In genomic region chr14:95304342-95304741, GRCh38 we compare ENCODE assay signal across 18 cellular contexts. TPM values are rescaled to one million over a fixed set of nuclear protein-coding genes. Genes with fewer than 3 reads are reported as not detected.
DNase-seq lines count a peak whose midpoint lies in the region; FAIRE-seq and TF ChIP-seq lines count a peak whose summit lies in the region.
"Had no signal": no experiment of that assay in that cellular context is flagged by ENCODE, and none has a peak within 500 bp of the region (broad histone marks: within the 10 kb centered on the region; RNA-seq: fewer than 3 reads in every experiment).

No MANE protein-coding gene starts in this region.

- no peak for FAIRE-seq in small intestine (lab: Jason Lieb, UNC)
- FAIRE-seq: G401.6, GM12891 had no signal

- H3K27ac ChIP-seq in BLaER1 (no peak overlapping the region), dorsolateral prefrontal cortex (peak overlapping the region; percentile 40 to 100 (median 97)), left ventricle myocardium inferior (replicated peaks) (no peak overlapping the region), smooth muscle cell (ENCODE audit: low read depth) (no peak overlapping the region), small intestine (ENCODE audit: low read depth in 1 of 2, low read length in 1 of 2) (no peak overlapping the region)
- H3K27ac ChIP-seq: C4-2B had no signal

- 80% methylated on average over 3 of the region's 3 CpGs for WGBS in smooth muscle cell (ENCODE audit: low lambda C conversion rate)
- 39 to 51% (median 47%) methylated on average over 3 of the region's 3 CpGs for WGBS in small intestine, 3 donors

- H3K27me3 ChIP-seq in BLaER1: no peaks in the 10 kb centered on the region
- no peaks in the 10 kb centered on the region for H3K27me3 ChIP-seq in dorsolateral prefrontal cortex
- H3K27me3 ChIP-seq in left ventricle myocardium inferior (ENCODE audit: low read depth): no peaks in the 10 kb centered on the region
- peaks cover 14% of the 10 kb centered on the region for H3K27me3 ChIP-seq in smooth muscle cell (ENCODE audit: low read depth)
- H3K27me3 ChIP-seq in small intestine (ENCODE audit: control insufficient read depth in 2 of 2, insufficient read depth in 2 of 2, low read length in 2 of 2): no peaks in the 10 kb centered on the region

- H3F3A ChIP-seq in smooth muscle cell (ENCODE audit: low read depth): no peaks in the 10 kb centered on the region

- no peaks in the 10 kb centered on the region for H3K79me2 ChIP-seq in smooth muscle cell (ENCODE audit: low read depth)

- intact Hi-C loops in dorsolateral prefrontal cortex (cut with DNase I): no loop called here
- intact Hi-C loops in posterior vena cava (cut with DNase I): no loop called here
- intact Hi-C loops in left ventricle myocardium inferior (cut with micrococcal nuclease): no loop called here

- no peak overlapping the region for H3K4me3 ChIP-seq in BLaER1
- peak overlapping the region in 6 of 59 donors; percentile 4 to 37 (median 11) for H3K4me3 ChIP-seq in dorsolateral prefrontal cortex
- H3K4me3 ChIP-seq in left ventricle myocardium inferior: no peak overlapping the region
- H3K4me3 ChIP-seq in smooth muscle cell: no peak overlapping the region
- H3K4me3 ChIP-seq in small intestine (ENCODE audit: low read depth in 1 of 2, low read length in 2 of 2): no peak overlapping the region
- H3K4me3 ChIP-seq: GM23338 had no signal

- H3K4me2 ChIP-seq in BLaER1: peak overlapping the region; percentile 24; the same call in 1 of the 2 replicates
- no peak overlapping the region for H3K4me2 ChIP-seq in smooth muscle cell
- H3K4me2 ChIP-seq: GM23338 had no signal

- H3K9me3 ChIP-seq in BLaER1 (no peaks in the 10 kb centered on the region), left ventricle myocardium inferior (replicated peaks) (no peaks in the 10 kb centered on the region), smooth muscle cell (replicated peaks; ENCODE audit: low read depth) (no peaks in the 10 kb centered on the region), small intestine (ENCODE audit: control insufficient read depth, low read depth) (no peaks in the 10 kb centered on the region)

- H3K4me1 ChIP-seq in BLaER1: peaks cover 81% of the 10 kb centered on the region
- H3K4me1 ChIP-seq in left ventricle myocardium inferior: peaks cover 62% of the 10 kb centered on the region
- peaks cover 11% of the 10 kb centered on the region for H3K4me1 ChIP-seq in smooth muscle cell (ENCODE audit: low read depth)
- peaks cover 2 to 10% of the 10 kb centered on the region in 2 donors for H3K4me1 ChIP-seq in small intestine (ENCODE audit: control insufficient read depth in 2 of 2, insufficient read depth in 1 of 2, low read depth in 1 of 2, low read length in 1 of 2)

- peak; percentile 48 for DNase-seq in NCI-H82 treated with DMSO at 0.1 percent for 48 hours (lab: John Stamatoyannopoulos, UW; ENCODE audit: unreplicated experiment)
- no peak for DNase-seq in dorsolateral prefrontal cortex
- peak; percentile 5 for DNase-seq in posterior vena cava (ENCODE audit: low spot score)
- DNase-seq in left ventricle myocardium inferior: no peak
- DNase-seq in smooth muscle cell (lab: John Stamatoyannopoulos, UW; ENCODE audit: unreplicated experiment): no peak
- no peak for DNase-seq in activated CD4-positive, alpha-beta T cell treated with anti-CD3 and anti-CD28 coated beads, Interleukin-2, amount 50 U/mL, for 48 hours
- no peak for DNase-seq in small intestine
- DNase-seq: 8988T; CD4-positive, alpha-beta memory T cell; DMS79 treated with DMSO at 0.1 percent for 48 hours; EL; H7; IMR-90 had no signal

- no peaks in the 10 kb centered on the region; the same call in 1 of the 2 replicates for H3K36me3 ChIP-seq in BLaER1
- no peaks in the 10 kb centered on the region for H3K36me3 ChIP-seq in left ventricle myocardium inferior
- no peaks in the 10 kb centered on the region for H3K36me3 ChIP-seq in smooth muscle cell (ENCODE audit: low read depth)
- H3K36me3 ChIP-seq in small intestine (ENCODE audit: control insufficient read depth in 2 of 2, insufficient read depth in 2 of 2, low read length in 2 of 2): no peaks in the 10 kb centered on the region

- no peak for TF ChIP-seq CTCF in dorsolateral prefrontal cortex (IDR thresholded peaks at IDR 0.05 in 54 of 56, conservative IDR thresholded peaks at IDR 0.05 in 2 of 56; ENCODE audit: low read depth in 1 of 56, partially characterized antibody in 56 of 56)
- no peak for TF ChIP-seq CTCF in left ventricle myocardium inferior (IDR thresholded peaks at IDR 0.05; ENCODE audit: borderline replicate concordance)
- TF ChIP-seq CTCF in smooth muscle cell (IDR thresholded peaks at IDR 0.05; ENCODE audit: borderline replicate concordance, insufficient read depth, poor library complexity, severe bottlenecking): no peak

- H4K20me1 ChIP-seq in BLaER1: peaks cover 28% of the 10 kb centered on the region
- no peaks in the 10 kb centered on the region for H4K20me1 ChIP-seq in smooth muscle cell (ENCODE audit: low read depth)

- H2AFZ ChIP-seq in smooth muscle cell (ENCODE audit: low read depth): no peak overlapping the region
- H2AFZ ChIP-seq: GM23338 had no signal

- H3K9ac ChIP-seq in BLaER1: no peak overlapping the region
- no peak overlapping the region for H3K9ac ChIP-seq in smooth muscle cell (ENCODE audit: low read depth)

RNA-seq across cellular contexts. Expression of gene CLMN, which starts 15.4 kb away (rescaled TPM):
- total RNA-seq in dorsolateral prefrontal cortex: 100 to 1,000 TPM in 37 of 120 experiments, 10 to 100 TPM in 83; 22.3 to 262 (median 78.6) TPM
- total RNA-seq in posterior vena cava: 10 to 100 TPM in 1 of 2 donors, 1 to 10 TPM in 1; 9.4 to 11.1 TPM
- total RNA-seq in left ventricle myocardium inferior: 3.7 TPM
- total RNA-seq in smooth muscle cell: 2.8 and 3.5 TPM in 2 replicates
- 1.3 and 3.9 TPM in 2 replicates for polyA plus RNA-seq in smooth muscle cell
- 1 to 10 TPM; 2.9 to 8.2 (median 3.2) TPM for polyA plus RNA-seq in small intestine

Comparison
In these comparisons a context has a peak if more than half of its experiments do, and no peak if none do; other contexts are left out.
1. H3K27ac ChIP-seq: peak in dorsolateral prefrontal cortex (59 of 59); none in BLaER1 (single experiment), left ventricle myocardium inferior (single experiment), smooth muscle cell (single experiment) and small intestine (0 of 2).
2. DNase-seq: peak in NCI-H82 treated with DMSO at 0.1 percent for 48 hours (single experiment) and posterior vena cava (single experiment); none in dorsolateral prefrontal cortex (0 of 10), left ventricle myocardium inferior (single experiment), smooth muscle cell (single experiment), activated CD4-positive, alpha-beta T cell treated with anti-CD3 and anti-CD28 coated beads, Interleukin-2, amount 50 U/mL, for 48 hours (0 of 2) and small intestine (single experiment).